Comparison of ENCODE assay signal across 14 cellular contexts in the genomic region with DNA sequence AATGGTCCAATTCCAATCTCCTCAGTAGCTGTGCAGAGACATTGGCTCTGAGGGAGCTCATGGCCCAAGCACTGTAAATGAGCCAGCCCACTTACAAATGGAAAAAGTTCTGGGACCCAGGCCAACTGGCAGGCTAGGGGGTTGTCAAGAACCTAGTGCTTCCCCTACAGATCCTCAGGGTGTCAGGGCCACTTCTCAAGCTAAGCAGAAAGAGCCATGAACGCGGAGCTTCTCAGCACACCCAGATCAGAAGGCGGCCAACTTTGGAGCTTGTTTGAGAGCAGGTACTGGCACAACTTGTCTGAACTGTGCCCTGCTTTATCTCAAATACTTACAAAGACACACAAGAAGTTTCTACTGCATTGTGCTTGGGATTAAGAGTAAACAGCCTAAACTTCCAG. TPM values are rescaled to one million over a fixed set of nuclear protein-coding genes. Genes with fewer than 3 reads are reported as not detected.
DNase-seq lines count a peak whose midpoint lies in the region; ATAC-seq and TF ChIP-seq lines count a peak whose summit lies in the region.
"Had no signal": no experiment of that assay in that cellular context is flagged by ENCODE, and none has a peak within 500 bp of the region (broad histone marks: within the 10 kb centered on the region; RNA-seq: fewer than 3 reads in every experiment).

No MANE protein-coding gene starts in this region.

- H3K9me3 Mint-ChIP-seq in brain = peaks cover 0 to 6% (median 0%) of the 10 kb centered on the region in 5 experiments
- H3K9me3 Mint-ChIP-seq: T-helper 2 cell treated with Interferon-gamma antibody and Interleukin-4, amounts not matched to agents 5 μg/mL and 100 μg/mL, for 36 hours had no signal

- peaks cover 12% of the 10 kb centered on the region for H3K4me1 ChIP-seq in HEK293 (ENCODE audit: control insufficient read depth, insufficient read depth, low read length)
- peaks cover 0 to 24% of the 10 kb centered on the region in 2 donors for H3K4me1 ChIP-seq in right atrium auricular region

- TF ChIP-seq CTCF in HEK293 (tag by site-specific recombination; IDR thresholded peaks at IDR 0.05) (no peak), brain (conservative IDR thresholded peaks at IDR 0.05) (no peak), right atrium auricular region (IDR thresholded peaks at IDR 0.05) (no peak), GM10266 (IDR thresholded peaks at IDR 0.05; ENCODE audit: control insufficient read depth, insufficient read depth, low read depth, missing control alignments) (no peak)

- peak overlapping the region in 4 of 5 experiments; percentile 49 to 86 (median 58) for H3K27ac Mint-ChIP-seq in brain
- H3K27ac Mint-ChIP-seq: T-helper 2 cell treated with Interferon-gamma antibody and Interleukin-4, amounts not matched to agents 5 μg/mL and 100 μg/mL, for 36 hours had no signal

- no peaks in the 10 kb centered on the region for H3K27me3 Mint-ChIP-seq in brain

- H3K27me3 ChIP-seq in right atrium auricular region = no peaks in the 10 kb centered on the region

- H3K4me1 Mint-ChIP-seq in brain = peaks cover 86% of the 10 kb centered on the region

- no peaks in the 10 kb centered on the region for H3K9me3 ChIP-seq in HEK293 (ENCODE audit: control insufficient read depth, insufficient read depth, low read depth, low read length)
- H3K9me3 ChIP-seq in right atrium auricular region = no peaks in the 10 kb centered on the region

- H3K4me3 ChIP-seq in HEK293 (ENCODE audit: low read depth, low read length) (no peak overlapping the region), right atrium auricular region (no peak overlapping the region)
- H3K4me3 ChIP-seq: smooth muscle cell had no signal

- CTCF ChIA-PET in HEK293 (lab: Yijun Ruan, JAX) = interaction anchor here (1.0 kb wide), 1 partner anchor 21 kb away, joined by 3 read pairs; no protein-coding TSS in a partner anchor

- POLR2A ChIA-PET in HEK293 (lab: Yijun Ruan, JAX) = no interaction called here

- peak; percentile 90 for DNase-seq in right atrium auricular region (ENCODE audit: low spot score)
- peak; percentile 43 for DNase-seq in pulmonary artery endothelial cell (ENCODE audit: low read depth, low spot score)
- no peak for DNase-seq in NCI-H748 treated with DMSO at 0.1 percent for 48 hours (lab: John Stamatoyannopoulos, UW)
- DNase-seq in GM10266 (ENCODE audit: extremely low spot score) = no peak
- DNase-seq: activated CD8-positive, alpha-beta memory T cell treated with anti-CD3 and anti-CD28 coated beads, Interleukin-2, amount 50 U/mL, for 48 hours; cortex of kidney; islet precursor cell; NCI-H526 treated with DMSO at 0.1 percent for 48 hours had no signal

- peaks cover 59% of the 10 kb centered on the region for H3K36me3 Mint-ChIP-seq in brain

- H3K36me3 ChIP-seq in HEK293 (ENCODE audit: control insufficient read depth in 2 of 2, insufficient read depth in 1 of 2, low read length in 2 of 2) (peaks cover 19 to 53% of the 10 kb centered on the region in 2 experiments; a peak in 2 of 3 replicates), right atrium auricular region (no peaks in the 10 kb centered on the region)

- peak overlapping the region in 4 of 5 experiments; percentile 12 to 56 (median 24) for H3K4me3 Mint-ChIP-seq in brain
- H3K4me3 Mint-ChIP-seq: T-helper 2 cell treated with Interferon-gamma antibody and Interleukin-4, amounts not matched to agents 5 μg/mL and 100 μg/mL, for 36 hours had no signal

- H3K27ac ChIP-seq in HEK293 (ENCODE audit: extremely low read depth, low read depth, low read length) (no peak overlapping the region), right atrium auricular region (no peak overlapping the region)

- ATAC-seq in HG02981 (IDR thresholded peaks at IDR 0.05; ENCODE audit: unreplicated experiment) = no peak
- no peak for ATAC-seq in GM18502 (IDR thresholded peaks at IDR 0.05; ENCODE audit: poor library complexity, unreplicated experiment)

TF ChIP-seq in HEK293, 187 proteins besides CTCF, POLR2A, EP300 and RAD21:
- TF ChIP-seq OSR2 (tag by site-specific recombination; IDR thresholded peaks at IDR 0.05) (peak; percentile 47; the same call in 1 of the 2 replicates), GLIS1 (tag by site-specific recombination; IDR thresholded peaks at IDR 0.05) (peak; percentile 30; the same call in 1 of the 2 replicates), ZNF157 (tag by site-specific recombination; IDR thresholded peaks at IDR 0.05) (no peak), ZNF37A (tag by site-specific recombination; IDR thresholded peaks at IDR 0.05) (no peak)
- TF ChIP-seq, protein P1, sequence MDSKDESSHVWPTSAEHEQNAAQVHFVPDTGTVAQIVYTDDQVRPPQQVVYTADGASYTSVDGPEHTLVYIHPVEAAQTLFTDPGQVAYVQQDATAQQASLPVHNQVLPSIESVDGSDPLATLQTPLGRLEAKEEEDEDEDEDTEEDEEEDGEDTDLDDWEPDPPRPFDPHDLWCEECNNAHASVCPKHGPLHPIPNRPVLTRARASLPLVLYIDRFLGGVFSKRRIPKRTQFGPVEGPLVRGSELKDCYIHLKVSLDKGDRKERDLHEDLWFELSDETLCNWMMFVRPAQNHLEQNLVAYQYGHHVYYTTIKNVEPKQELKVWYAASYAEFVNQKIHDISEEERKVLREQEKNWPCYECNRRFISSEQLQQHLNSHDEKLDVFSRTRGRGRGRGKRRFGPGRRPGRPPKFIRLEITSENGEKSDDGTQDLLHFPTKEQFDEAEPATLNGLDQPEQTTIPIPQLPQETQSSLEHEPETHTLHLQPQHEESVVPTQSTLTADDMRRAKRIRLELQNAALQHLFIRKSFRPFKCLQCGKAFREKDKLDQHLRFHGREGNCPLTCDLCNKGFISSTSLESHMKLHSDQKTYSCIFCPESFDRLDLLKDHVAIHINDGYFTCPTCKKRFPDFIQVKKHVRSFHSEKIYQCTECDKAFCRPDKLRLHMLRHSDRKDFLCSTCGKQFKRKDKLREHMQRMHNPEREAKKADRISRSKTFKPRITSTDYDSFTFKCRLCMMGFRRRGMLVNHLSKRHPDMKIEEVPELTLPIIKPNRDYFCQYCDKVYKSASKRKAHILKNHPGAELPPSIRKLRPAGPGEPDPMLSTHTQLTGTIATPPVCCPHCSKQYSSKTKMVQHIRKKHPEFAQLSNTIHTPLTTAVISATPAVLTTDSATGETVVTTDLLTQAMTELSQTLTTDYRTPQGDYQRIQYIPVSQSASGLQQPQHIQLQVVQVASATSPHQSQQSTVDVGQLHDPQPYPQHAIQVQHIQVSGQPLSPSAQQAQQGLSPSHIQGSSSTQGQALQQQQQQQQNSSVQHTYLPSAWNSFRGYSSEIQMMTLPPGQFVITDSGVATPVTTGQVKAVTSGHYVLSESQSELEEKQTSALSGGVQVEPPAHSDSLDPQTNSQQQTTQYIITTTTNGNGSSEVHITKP (tag by site-specific recombination; IDR thresholded peaks at IDR 0.05) = peak; percentile 66; the same call in 1 of the 2 replicates

RNA-seq across cellular contexts. Expression of a gene that starts 17.5 kb away (rescaled TPM):
- polyA plus RNA-seq in brain (ENCODE audit: insufficient read depth, low read depth, low replicate concordance) = 82.9 TPM
- total RNA-seq in right atrium auricular region (10 to 100 TPM; 17.1 to 42.8 TPM), pulmonary artery endothelial cell (42.4 and 54.5 TPM in 2 replicates)

Comparison
In these comparisons a context has a peak if more than half of its experiments do, and no peak if none do; other contexts are left out.
1. DNase-seq: peak in right atrium auricular region (single experiment) and pulmonary artery endothelial cell (single experiment); none in NCI-H748 treated with DMSO at 0.1 percent for 48 hours (single experiment) and GM10266 (single experiment).